2 cellular contexts compared by ENCODE assay signal in genomic region chr1:77664923-77665516, GRCh38.
TF ChIP-seq lines count a peak whose summit lies in the region.

No MANE protein-coding gene starts in this region.

TF ChIP-seq in WTC11, 78 proteins besides CTCF, POLR2A, EP300 and RAD21 (continued from another document):
- TF ChIP-seq MLX (CRISPR knock-in tag; IDR thresholded peaks at IDR 0.05) (no peak), STAT6 (CRISPR knock-in tag; conservative IDR thresholded peaks at IDR 0.05; ENCODE audit: low read depth) (no peak), PREB (CRISPR knock-in tag; IDR thresholded peaks at IDR 0.05; ENCODE audit: borderline replicate concordance) (no peak)
TF ChIP-seq in WTC11: peak in this region for 0.

TF ChIP-seq in liver, 16 proteins besides CTCF, POLR2A, EP300 and RAD21 (continued from another document):
- TF ChIP-seq REST (IDR thresholded peaks at IDR 0.05), result no peak
- peak in 1 of 2 donors; percentile 18 for TF ChIP-seq HNF4A (conservative IDR thresholded peaks at IDR 0.05)
- no peak for TF ChIP-seq ZBTB33 (IDR thresholded peaks at IDR 0.05)
- TF ChIP-seq TAF1 (conservative IDR thresholded peaks at IDR 0.05), result no peak
- TF ChIP-seq YY1 (IDR thresholded peaks at IDR 0.05), result peak; percentile 90
- no peak for TF ChIP-seq FOXA1 (IDR thresholded peaks at IDR 0.05)
TF ChIP-seq in liver: peak in this region for 2.
